8 cellular contexts compared by ENCODE assay signal in genomic region chrX:101057095-101057714, GRCh38. TPM values are rescaled to one million over a fixed set of nuclear protein-coding genes. Genes with fewer than 3 reads are reported as not detected.
DNase-seq lines count a peak whose midpoint lies in the region; ATAC-seq and TF ChIP-seq lines count a peak whose summit lies in the region.

No MANE protein-coding gene starts in this region.

- no peaks in the 10 kb centered on the region for H3K9me3 ChIP-seq in lower lobe of right lung

- H3K36me3 ChIP-seq in lower lobe of right lung, result no peaks in the 10 kb centered on the region

- intact Hi-C loops in dorsolateral prefrontal cortex (cut with DNase I) (no loop called here), lower lobe of right lung (cut with DNase I) (no loop called here)

- H3K4me1 ChIP-seq in lower lobe of right lung, result no peaks in the 10 kb centered on the region

- peaks cover 0 to 43% (median 5%) of the 10 kb centered on the region in 45 donors for H3K27me3 ChIP-seq in dorsolateral prefrontal cortex
- no peaks in the 10 kb centered on the region for H3K27me3 ChIP-seq in lower lobe of right lung (ENCODE audit: low read depth)

- H3K27ac ChIP-seq in dorsolateral prefrontal cortex, result no peak overlapping the region
- no peak overlapping the region for H3K27ac ChIP-seq in lower lobe of right lung

- TF ChIP-seq CTCF in dorsolateral prefrontal cortex (IDR thresholded peaks at IDR 0.05 in 54 of 56, conservative IDR thresholded peaks at IDR 0.05 in 2 of 56; ENCODE audit: low read depth in 1 of 56, partially characterized antibody in 56 of 56) (no peak), lower lobe of right lung (IDR thresholded peaks at IDR 0.05) (no peak)

- no peak overlapping the region for H3K4me3 ChIP-seq in dorsolateral prefrontal cortex
- H3K4me3 ChIP-seq in lower lobe of right lung, result no peak overlapping the region

- ATAC-seq in GM18858 (IDR thresholded peaks at IDR 0.05; ENCODE audit: unreplicated experiment), result peak; percentile 96
- peak; percentile 81 for ATAC-seq in HG02678 (IDR thresholded peaks at IDR 0.05; ENCODE audit: unreplicated experiment)
- no peak for ATAC-seq in HG03045 (IDR thresholded peaks at IDR 0.05; ENCODE audit: unreplicated experiment)
- ATAC-seq in lower lobe of right lung, result no peak

- DNase-seq in NOMO-1 treated with dmso at 0.1 percent for 144 hours (lab: John Stamatoyannopoulos, UW; ENCODE audit: unreplicated experiment) (peak; percentile 54), glomerular visceral epithelial cell (ENCODE audit: extremely low spot score) (peak; percentile 1), medulla oblongata (ENCODE audit: extremely low spot score) (no peak), dorsolateral prefrontal cortex (no peak), lower lobe of right lung (no peak)

RNA-seq across cellular contexts. Expression of gene TRMT2B, which starts 5.3 kb away (rescaled TPM):
- 10 to 100 TPM; 10.1 to 22.8 (median 16.6) TPM for total RNA-seq in dorsolateral prefrontal cortex
- 19.4 TPM for total RNA-seq in lower lobe of right lung

RNA-seq across cellular contexts. Expression of gene TMEM35A, which starts 21.5 kb away (rescaled TPM):
- total RNA-seq in dorsolateral prefrontal cortex (10 to 100 TPM; 11.3 to 61.3 (median 38.8) TPM), lower lobe of right lung (1.5 TPM)

RNA-seq across cellular contexts. Expression of gene CENPI, which starts 40.8 kb away (rescaled TPM):
- total RNA-seq in dorsolateral prefrontal cortex (1 to 10 TPM in 115 of 120 experiments, under 1 TPM in 5; 0.75 to 4.4 (median 2.0) TPM), lower lobe of right lung (1.4 TPM)

Comparison
In these comparisons a context has a peak if more than half of its experiments do, and no peak if none do; other contexts are left out.
1. ATAC-seq: peak in GM18858 (single experiment) and HG02678 (single experiment); none in HG03045 (single experiment) and lower lobe of right lung (0 of 2).
2. DNase-seq: peak in NOMO-1 treated with dmso at 0.1 percent for 144 hours (single experiment) and glomerular visceral epithelial cell (single experiment); none in medulla oblongata (single experiment), dorsolateral prefrontal cortex (0 of 10) and lower lobe of right lung (single experiment).